In genomic region chr1:12372761-12373160, GRCh38 we compare ENCODE assay signal across 25 cellular contexts.
DNase-seq lines count a peak whose midpoint lies in the region; ATAC-seq, FAIRE-seq and TF ChIP-seq lines count a peak whose summit lies in the region.
"Had no signal": no experiment of that assay in that cellular context is flagged by ENCODE, and none has a peak within 500 bp of the region (broad histone marks: within the 10 kb centered on the region; RNA-seq: fewer than 3 reads in every experiment).

No MANE protein-coding gene starts in this region.

- peak overlapping the region; percentile 11 for H3K27ac ChIP-seq in endothelial cell of umbilical vein (ENCODE audit: insufficient read depth, low read depth, low read length)
- H3K27ac ChIP-seq: A549; BLaER1 treated with 17β-estradiol and CSF1 and Interleukin-3, amounts not matched to agents 10 nM and 100 nM; GM23248 had no signal

- H3K36me3 ChIP-seq in endothelial cell of umbilical vein (ENCODE audit: control insufficient read depth in 2 of 2, extremely low read depth in 1 of 2, insufficient read depth in 2 of 2, low read length in 2 of 2): peaks cover 0 to 3% of the 10 kb centered on the region in 2 experiments
- H3K36me3 ChIP-seq: BE2C had no signal

- no peak for TF ChIP-seq CTCF in endothelial cell of umbilical vein (IDR thresholded peaks at IDR 0.05; ENCODE audit: extremely low read depth in 1 of 2, insufficient read depth in 1 of 2, low read depth in 1 of 2, low read length in 2 of 2)

- no peak for DNase-seq in activated naive CD8-positive, alpha-beta T cell treated with anti-CD3 and anti-CD28 coated beads, Interleukin-2, amount 50 U/mL, for 24 hours
- DNase-seq in endothelial cell of umbilical vein (ENCODE audit: low read depth, low spot score) (peak; percentile 55), pons (ENCODE audit: low spot score) (peak; percentile 22), RCC 7860 (ENCODE audit: low spot score) (no peak)
- DNase-seq: 8988T; ACHN; AML-193; BE2C; CD4-positive, alpha-beta T cell; CD8-positive, alpha-beta memory T cell; DMS 273 treated with DMSO at 0.1 percent for 48 hours; DMS79; GF-D8; GM23248; H7; HCEC 1CT had no signal

- no peaks in the 10 kb centered on the region for H3K9me3 Mint-ChIP-seq in activated naive CD8-positive, alpha-beta T cell (ENCODE audit: low read depth)
- no peaks in the 10 kb centered on the region for H3K9me3 Mint-ChIP-seq in activated naive CD8-positive, alpha-beta T cell treated with anti-CD3 and anti-CD28 coated beads, Interleukin-2, amount 50 U/mL, for 24 hours
- H3K9me3 Mint-ChIP-seq: CD14-positive monocyte; CD4-positive, alpha-beta T cell; CD8-positive, alpha-beta memory T cell had no signal

- ATAC-seq in activated naive CD8-positive, alpha-beta T cell treated with anti-CD3 and anti-CD28 coated beads, Interleukin-2, amount 50 U/mL, for 24 hours: no peak
- ATAC-seq in GM21526 (IDR thresholded peaks at IDR 0.05; ENCODE audit: low FRiP score, unreplicated experiment): no peak
- ATAC-seq: A549 had no signal

- FAIRE-seq in endothelial cell of umbilical vein (lab: Jason Lieb, UNC): peak; percentile 76
- FAIRE-seq in RCC 7860 (lab: Jason Lieb, UNC): no peak
- FAIRE-seq: A549, D721Med, GM12891, GM18507, H1 had no signal

- no peak overlapping the region for H2AFZ ChIP-seq in endothelial cell of umbilical vein (ENCODE audit: low read depth, low read length)
- H2AFZ ChIP-seq: GM23248 had no signal

- peaks cover 2% of the 10 kb centered on the region for H3K4me1 ChIP-seq in endothelial cell of umbilical vein (ENCODE audit: control insufficient read depth, extremely low read depth, insufficient read depth, low read length)
- H3K4me1 ChIP-seq: BE2C had no signal

- H3K4me3 Mint-ChIP-seq in activated naive CD8-positive, alpha-beta T cell: no peak overlapping the region
- H3K4me3 Mint-ChIP-seq in activated naive CD8-positive, alpha-beta T cell treated with anti-CD3 and anti-CD28 coated beads, Interleukin-2, amount 50 U/mL, for 24 hours: no peak overlapping the region
- H3K4me3 Mint-ChIP-seq: CD14-positive monocyte; CD4-positive, alpha-beta T cell; CD8-positive, alpha-beta memory T cell had no signal

- H3K9me1 ChIP-seq in endothelial cell of umbilical vein (replicated peaks; ENCODE audit: control insufficient read depth, extremely low read depth, insufficient read depth, low read length): no peaks in the 10 kb centered on the region

- TF ChIP-seq POLR2A in endothelial cell of umbilical vein (IDR thresholded peaks at IDR 0.05; ENCODE audit: low read depth, low read length): no peak

- H3K36me3 Mint-ChIP-seq in activated naive CD8-positive, alpha-beta T cell: peaks cover 32% of the 10 kb centered on the region
- peaks cover 39% of the 10 kb centered on the region for H3K36me3 Mint-ChIP-seq in activated naive CD8-positive, alpha-beta T cell treated with anti-CD3 and anti-CD28 coated beads, Interleukin-2, amount 50 U/mL, for 24 hours (ENCODE audit: low read depth)

- H3K4me3 ChIP-seq in endothelial cell of umbilical vein (replicated peaks in 1 of 3; ENCODE audit: insufficient read depth in 1 of 3, low read depth in 1 of 3, low read length in 3 of 3): no peak overlapping the region
- H3K4me3 ChIP-seq: A549; BLaER1 treated with 17β-estradiol and CSF1 and Interleukin-3, amounts not matched to agents 10 nM and 100 nM; GM23248 had no signal

- peaks cover 7% of the 10 kb centered on the region for H3K4me1 Mint-ChIP-seq in activated naive CD8-positive, alpha-beta T cell (ENCODE audit: low read depth)
- H3K4me1 Mint-ChIP-seq in activated naive CD8-positive, alpha-beta T cell treated with anti-CD3 and anti-CD28 coated beads, Interleukin-2, amount 50 U/mL, for 24 hours: peaks cover 7% of the 10 kb centered on the region

- H3K9me3 ChIP-seq in endothelial cell of umbilical vein (replicated peaks; ENCODE audit: control insufficient read depth, insufficient read depth, low read length): no peaks in the 10 kb centered on the region
- H3K9me3 ChIP-seq: A549; BE2C; BLaER1 treated with 17β-estradiol and CSF1 and Interleukin-3, amounts not matched to agents 10 nM and 100 nM had no signal

- H3K79me2 ChIP-seq in endothelial cell of umbilical vein (ENCODE audit: control insufficient read depth, insufficient read depth, low read length): no peaks in the 10 kb centered on the region

- H3K9ac ChIP-seq in endothelial cell of umbilical vein (replicated peaks; ENCODE audit: extremely low read depth, insufficient read depth, low read length): no peak overlapping the region
- H3K9ac ChIP-seq: BLaER1 treated with 17β-estradiol and CSF1 and Interleukin-3, amounts not matched to agents 10 nM and 100 nM; GM23248 had no signal

- POLR2A ChIA-PET in endothelial cell of umbilical vein (lab: Charles Lee): interaction anchor here (0.6 to 0.7 kb wide), 3 partner anchors 50 to 166 kb away, joined by 3 to 6 read pairs (median 3); no protein-coding TSS in a partner anchor

- CTCF ChIA-PET in endothelial cell of umbilical vein (lab: Charles Lee): interaction anchor here (0.6 to 1.1 kb wide), 3 partner anchors 32 to 286 kb away, joined by 3 to 4 read pairs (median 4); no protein-coding TSS in a partner anchor

- BruUV-seq in endothelial cell of umbilical vein (replicated peaks; lab: Mats Ljungman, UMichigan): no TSS peak

- intact Hi-C loops in endothelial cell of umbilical vein (cut with micrococcal nuclease): no loop called here

- H3K27me3 ChIP-seq in endothelial cell of umbilical vein (ENCODE audit: control insufficient read depth in 2 of 2, insufficient read depth in 2 of 2, low read length in 2 of 2): no peaks in the 10 kb centered on the region
- H3K27me3 ChIP-seq: BE2C; BLaER1 treated with 17β-estradiol and CSF1 and Interleukin-3, amounts not matched to agents 10 nM and 100 nM had no signal

- H3K4me2 ChIP-seq in endothelial cell of umbilical vein (ENCODE audit: insufficient read depth, low read length): no peak overlapping the region
- H3K4me2 ChIP-seq: A549; BLaER1 treated with 17β-estradiol and CSF1 and Interleukin-3, amounts not matched to agents 10 nM and 100 nM had no signal

- dilution Hi-C loops in endothelial cell of umbilical vein (cut with MboI; ENCODE audit: extremely low pct_ligation_motif_present, low sequenced_read_pairs): no loop called here

- no peaks in the 10 kb centered on the region for H4K20me1 ChIP-seq in endothelial cell of umbilical vein (replicated peaks; ENCODE audit: control insufficient read depth, extremely low read depth, insufficient read depth, low read length)
- H4K20me1 ChIP-seq: BLaER1 treated with 17β-estradiol and CSF1 and Interleukin-3, amounts not matched to agents 10 nM and 100 nM had no signal

- H3K27ac Mint-ChIP-seq in activated naive CD8-positive, alpha-beta T cell: peak overlapping the region; percentile 2
- no peak overlapping the region for H3K27ac Mint-ChIP-seq in activated naive CD8-positive, alpha-beta T cell treated with anti-CD3 and anti-CD28 coated beads, Interleukin-2, amount 50 U/mL, for 24 hours
- H3K27ac Mint-ChIP-seq: CD14-positive monocyte; CD4-positive, alpha-beta T cell had no signal

- H3K27me3 Mint-ChIP-seq in activated naive CD8-positive, alpha-beta T cell: no peaks in the 10 kb centered on the region
- no peaks in the 10 kb centered on the region for H3K27me3 Mint-ChIP-seq in activated naive CD8-positive, alpha-beta T cell treated with anti-CD3 and anti-CD28 coated beads, Interleukin-2, amount 50 U/mL, for 24 hours
- H3K27me3 Mint-ChIP-seq: CD4-positive, alpha-beta T cell; CD8-positive, alpha-beta memory T cell had no signal

TF ChIP-seq in endothelial cell of umbilical vein, 7 proteins besides CTCF, POLR2A, EP300 and RAD21:
- TF ChIP-seq GATA2 (IDR thresholded peaks at IDR 0.05; ENCODE audit: insufficient read depth, insufficient read length, low read depth, low read length) (no peak), MYC (IDR thresholded peaks at IDR 0.05; ENCODE audit: low read depth, low read length) (no peak), POLR2AphosphoS5 (IDR thresholded peaks at IDR 0.05; ENCODE audit: insufficient read depth, low read depth, low read length) (no peak)

Comparison
In these comparisons a context has a peak if more than half of its experiments do, and no peak if none do; other contexts are left out.
1. DNase-seq: peak in endothelial cell of umbilical vein (single experiment) and pons (single experiment); none in activated naive CD8-positive, alpha-beta T cell treated with anti-CD3 and anti-CD28 coated beads, Interleukin-2, amount 50 U/mL, for 24 hours (single experiment) and RCC 7860 (single experiment).